ENCODE assay signal across 8 cellular contexts in genomic region chr4:186727149-186727976, GRCh38. TPM values are rescaled to one million over a fixed set of nuclear protein-coding genes. Genes with fewer than 3 reads are reported as not detected.
DNase-seq lines count a peak whose midpoint lies in the region; ATAC-seq and TF ChIP-seq lines count a peak whose summit lies in the region.

No MANE protein-coding gene starts in this region.

- peaks cover 21% of the 10 kb centered on the region for H3K4me1 Mint-ChIP-seq in progenitor cell of endocrine pancreas (ENCODE audit: low read depth)

- TF ChIP-seq CTCF in fibroblast of pulmonary artery (IDR thresholded peaks at IDR 0.05; ENCODE audit: low read length, missing control alignments), result no peak
- no peak for TF ChIP-seq CTCF in progenitor cell of endocrine pancreas (IDR thresholded peaks at IDR 0.05; ENCODE audit: unreplicated experiment)

- no peaks in the 10 kb centered on the region for H3K9me3 ChIP-seq in SJCRH30 (replicated peaks)

- no peaks in the 10 kb centered on the region for H3K4me1 ChIP-seq in SJCRH30

- H3K4me3 Mint-ChIP-seq in progenitor cell of endocrine pancreas (ENCODE audit: low read depth), result peak overlapping the region; percentile 91

- H3K36me3 Mint-ChIP-seq in progenitor cell of endocrine pancreas (ENCODE audit: insufficient read depth), result no peaks in the 10 kb centered on the region

- H3K27me3 ChIP-seq in SJCRH30, result no peaks in the 10 kb centered on the region

- H3K4me3 ChIP-seq in SJCRH30, result peak overlapping the region; percentile 78
- peak overlapping the region; percentile 94 for H3K4me3 ChIP-seq in fibroblast of pulmonary artery (replicated peaks; ENCODE audit: low read depth, low read length)

- no peak for ATAC-seq in GM21723 (IDR thresholded peaks at IDR 0.05; ENCODE audit: unreplicated experiment)

- DNase-seq in DMS114 treated with DMSO at 0.1 percent for 48 hours (lab: John Stamatoyannopoulos, UW; ENCODE audit: unreplicated experiment) (peak; percentile 9), SJCRH30 (peak in 1 of 2 experiments; percentile 1), fibroblast of pulmonary artery (ENCODE audit: low read depth) (no peak), progenitor cell of endocrine pancreas (ENCODE audit: low spot score, unreplicated experiment) (no peak), SK-N-DZ (ENCODE audit: low spot score) (no peak), HPDE6-E6E7 (ENCODE audit: extremely low spot score) (no peak)
- DNase-seq in activated CD4-positive, alpha-beta T cell treated with anti-CD3 and anti-CD28 coated beads, Interleukin-2, amount 50 U/mL, for 48 hours, result no peak

- peak overlapping the region; percentile 88 for H3K27ac ChIP-seq in SJCRH30

- H3K36me3 ChIP-seq in SJCRH30, result no peaks in the 10 kb centered on the region

- H3K27me3 Mint-ChIP-seq in progenitor cell of endocrine pancreas, result peaks cover 16% of the 10 kb centered on the region

- H3K9me3 Mint-ChIP-seq in progenitor cell of endocrine pancreas (ENCODE audit: low read depth), result no peaks in the 10 kb centered on the region

- H3K27ac Mint-ChIP-seq in progenitor cell of endocrine pancreas, result peak overlapping the region; percentile 98

RNA-seq across cellular contexts. Expression of gene FAT1, which starts 3.7 kb away (rescaled TPM):
- total RNA-seq in SJCRH30 (2014; rRNA removed; shearing (Covaris generic)), result 152 and 154 TPM in 2 replicates
- 263 and 264 TPM in 2 replicates for total RNA-seq in progenitor cell of endocrine pancreas
- 9.6 and 10.0 TPM in 2 replicates for polyA plus RNA-seq in SK-N-DZ (2014; cell fraction: cytosol; rRNA removed)
- 5.1 and 7.0 TPM in 2 replicates for polyA plus RNA-seq in SK-N-DZ (2014; cell fraction: nucleus; rRNA removed)
